In the genomic region with DNA sequence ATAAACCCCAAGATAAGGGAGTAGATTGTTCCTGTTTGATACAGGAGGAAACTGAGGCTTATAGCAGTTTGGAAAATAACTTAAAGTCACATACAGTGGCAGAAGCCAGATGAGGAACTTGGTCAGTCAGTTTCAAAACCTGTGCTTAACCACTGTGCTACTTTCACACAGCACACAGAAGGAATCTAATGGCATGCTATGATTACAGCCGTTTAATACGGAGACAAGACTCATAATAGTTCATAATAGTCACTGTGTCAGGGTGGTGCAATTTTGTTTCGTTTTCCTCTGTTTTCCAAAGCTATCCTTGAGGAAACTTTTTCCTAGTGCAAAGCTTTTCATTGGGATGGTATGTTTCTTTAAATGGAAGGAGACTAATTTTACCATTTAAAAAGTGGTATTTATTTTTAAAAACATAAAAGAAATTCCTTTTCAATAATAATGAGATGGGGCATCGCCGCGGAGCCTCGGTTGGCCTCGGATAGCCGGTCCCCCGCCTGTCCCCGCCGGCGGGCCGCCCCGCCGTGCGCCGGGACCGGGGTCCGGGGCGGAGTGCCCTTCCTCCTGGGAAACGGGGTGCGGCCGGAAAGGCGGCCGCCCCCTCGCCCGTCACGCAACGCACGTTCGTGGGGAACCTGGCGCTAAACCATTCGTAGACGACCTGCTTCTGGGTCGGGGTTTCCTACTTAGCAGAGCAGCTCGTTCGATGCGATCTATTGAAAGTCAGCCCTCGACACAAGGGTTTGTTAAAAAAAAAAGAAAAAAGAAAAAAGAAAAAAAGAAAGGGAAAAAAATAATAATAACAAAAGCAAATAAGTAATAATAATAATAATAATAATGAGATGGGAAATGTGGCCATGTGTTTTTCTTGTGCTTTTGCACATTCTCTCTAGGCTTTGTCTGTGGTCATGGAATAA, we compare ENCODE assay signal across 8 cellular contexts.
DNase-seq lines count a peak whose midpoint lies in the region; ATAC-seq and TF ChIP-seq lines count a peak whose summit lies in the region.

No MANE protein-coding gene starts in this region.

- peak overlapping the region; percentile 25 for H3K4me3 ChIP-seq in BJ (ENCODE audit: low read depth, low read length)

- POLR2A ChIA-PET in BJ (lab: Charles Lee), result interaction anchor here (0.6 kb wide), 1 partner anchor 21 kb away, joined by 5 read pairs; no protein-coding TSS in a partner anchor

- ATAC-seq in GM19397 (IDR thresholded peaks at IDR 0.05; ENCODE audit: unreplicated experiment) (peak; percentile 75), HG03457 (IDR thresholded peaks at IDR 0.05; ENCODE audit: unreplicated experiment) (peak; percentile 85), left lobe of liver (peak; percentile 29)

- no peaks in the 10 kb centered on the region for H3K36me3 ChIP-seq in BJ (ENCODE audit: control insufficient read depth, insufficient read depth, low read length)

- CTCF ChIA-PET in BJ (lab: Yijun Ruan, JAX), result no interaction called here

- H3K27me3 ChIP-seq in BJ (ENCODE audit: control insufficient read depth, insufficient read depth, low read length), result no peaks in the 10 kb centered on the region

- no peak for DNase-seq in BJ (ENCODE audit: low read depth)
- DNase-seq in amniotic epithelial cell (ENCODE audit: low read depth), result peak; percentile 42
- no peak for DNase-seq in left lobe of liver (ENCODE audit: low spot score)
- DNase-seq in NCI-H526 treated with DMSO at 0.1 percent for 48 hours (lab: John Stamatoyannopoulos, UW), result no peak
- DNase-seq in DMS153 treated with DMSO at 0.1 percent for 48 hours (lab: John Stamatoyannopoulos, UW; ENCODE audit: unreplicated experiment), result no peak
- no peak for DNase-seq in epidermal melanocyte (ENCODE audit: insufficient read length, low spot score)

- no peak for TF ChIP-seq CTCF in BJ (IDR thresholded peaks at IDR 0.05; ENCODE audit: insufficient read depth, low read depth, low read length)

Comparison
In these comparisons a context has a peak if more than half of its experiments do, and no peak if none do; other contexts are left out.
1. ATAC-seq: peak in every context shown above with its lines; median percentile 85 in HG03457; 75 in GM19397; 29 in left lobe of liver.